ENCODE assay signal across 17 cellular contexts in the genomic region with DNA sequence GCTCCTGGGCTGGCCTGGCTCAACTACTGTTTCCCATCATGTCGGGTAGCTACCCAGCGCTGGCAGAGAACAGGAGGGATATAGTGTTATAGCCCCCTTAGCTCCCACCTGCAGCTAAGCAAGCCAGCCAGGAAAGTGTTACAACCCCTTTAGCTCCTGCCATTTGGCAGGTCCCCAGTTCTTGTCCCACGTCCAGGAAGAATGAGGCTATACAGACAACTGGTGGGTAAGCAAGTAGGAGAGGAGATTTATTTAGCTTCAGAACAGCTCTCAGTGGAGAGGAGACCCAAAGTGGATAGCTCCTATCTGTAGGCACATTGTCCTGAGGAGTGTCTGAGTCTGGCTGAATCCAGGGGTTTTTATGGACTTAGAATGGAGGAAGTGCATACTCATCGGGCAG.
"Had no signal": no experiment of that assay in that cellular context is flagged by ENCODE, and none has a peak within 500 bp of the region (broad histone marks: within the 10 kb centered on the region; RNA-seq: fewer than 3 reads in every experiment).

No MANE protein-coding gene starts in this region.

- H3K36me3 ChIP-seq: right atrium auricular region, thyroid gland had no signal

- DNase-seq: activated CD4-positive, alpha-beta T cell treated with anti-CD3 and anti-CD28 coated beads, Interleukin-2, amount 10 ng/mL, durations not matched to agents 24 days and 14 days; activated CD4-positive, CD25-positive, alpha-beta regulatory T cell; activated CD8-positive, alpha-beta memory T cell treated with anti-CD3 and anti-CD28 coated beads, Interleukin-2, amount 50 U/mL, for 4 hours; activated CD8-positive, alpha-beta T cell treated with anti-CD3 and anti-CD28 coated beads, Interleukin-2, amount 10 ng/mL, durations not matched to agents 7 days and 5 days; activated gamma-delta T cell; activated T-cell treated with anti-CD3 and anti-CD28 coated beads, Interleukin-2, amount 50 U/mL, for 72 hours; amniotic stem cell; body of pancreas; caudate nucleus; nephron progenitor cell; stimulated activated CD4-positive, alpha-beta T cell treated with anti-CD3 and anti-CD28 coated beads, Interleukin-2, amount 100 ng/mL, for 48 hours; thyroid gland had no signal

- H3K4me1 ChIP-seq: body of pancreas, right atrium auricular region, thyroid gland had no signal

- H3K9me3 ChIP-seq: thyroid gland had no signal

- H3K4me3 ChIP-seq: body of pancreas, hepatocyte, right atrium auricular region, thyroid gland had no signal

- H3K27me3 ChIP-seq: body of pancreas, hepatocyte, right atrium auricular region, thyroid gland had no signal

- ATAC-seq: activated CD8-positive, alpha-beta T cell treated with anti-CD3 and anti-CD28 coated beads, Interleukin-2, amount 10 ng/mL, durations not matched to agents 7 days and 5 days; activated naive CD4-positive, alpha-beta T cell treated with anti-CD3 and anti-CD28 coated beads, Interleukin-2, amount 50 U/mL, for 72 hours; activated T-cell treated with anti-CD3 and anti-CD28 coated beads, Interleukin-2, amount 50 U/mL, for 72 hours; body of pancreas; esophagus mucosa; stimulated activated memory B cell treated with anti-CD40 and anti-IgM and Interleukin-4, amounts not matched to agents 10 μg/mL and 1 μg/mL and 100 μg/mL, for 72 hours had no signal
